In the genomic region with DNA sequence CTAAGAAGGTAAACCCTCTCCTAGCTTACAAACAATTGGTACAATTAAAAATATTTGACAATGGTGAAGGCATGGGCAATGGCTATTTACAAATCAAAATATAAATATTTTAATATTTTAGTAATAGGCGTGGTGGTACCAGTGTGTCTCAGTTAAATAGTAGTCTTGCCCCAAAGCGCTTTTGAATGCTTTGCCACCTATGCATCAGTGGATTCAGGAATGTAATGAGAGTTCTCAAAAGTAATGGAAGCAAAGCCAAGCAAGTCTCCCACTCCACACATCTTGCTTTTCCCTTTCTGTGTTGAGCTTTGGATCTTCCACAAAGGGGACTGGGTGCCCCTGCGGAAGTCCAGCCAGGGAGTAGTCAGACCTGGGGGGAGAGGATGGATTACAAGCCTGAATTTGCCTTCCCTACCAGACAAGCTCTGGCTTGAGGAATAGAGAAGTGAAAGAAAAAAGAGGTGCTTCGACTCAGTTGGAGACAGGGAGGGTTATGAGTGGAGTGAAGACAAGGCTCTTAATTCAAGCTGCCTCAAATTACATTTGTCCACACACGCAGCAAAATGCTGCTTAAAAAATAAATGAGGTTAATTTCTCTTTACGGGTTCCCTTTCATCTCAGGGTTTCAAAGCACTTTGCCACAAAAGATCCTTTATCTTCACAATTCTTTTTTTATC, we compare ENCODE assay signal across 9 cellular contexts. TPM values are rescaled to one million over a fixed set of nuclear protein-coding genes. Genes with fewer than 3 reads are reported as not detected.
DNase-seq lines count a peak whose midpoint lies in the region; ATAC-seq and TF ChIP-seq lines count a peak whose summit lies in the region.
"Had no signal": no experiment of that assay in that cellular context is flagged by ENCODE, and none has a peak within 500 bp of the region (broad histone marks: within the 10 kb centered on the region; RNA-seq: fewer than 3 reads in every experiment).

No MANE protein-coding gene starts in this region.

- no peak for ATAC-seq in psoas muscle

- no peaks in the 10 kb centered on the region for H3K9me3 ChIP-seq in OCI-LY7 (ENCODE audit: low read length)
- H3K9me3 ChIP-seq in psoas muscle: no peaks in the 10 kb centered on the region

- CTCF ChIA-PET in OCI-LY7 (lab: Charles Lee; ENCODE audit: unreplicated experiment): no interaction called here
- CTCF ChIA-PET in HEK293T (lab: Yijun Ruan, JAX): no interaction called here

- no peaks in the 10 kb centered on the region for H3K9me2 ChIP-seq in OCI-LY7 (ENCODE audit: insufficient read depth, low read length)

- WGBS in psoas muscle, 3 donors: 70 to 72% (median 71%) methylated on average over 6 of the region's 6 CpGs

- TF ChIP-seq CTCF in OCI-LY7 (conservative IDR thresholded peaks at IDR 0.05; ENCODE audit: low read length) (no peak), psoas muscle (IDR thresholded peaks at IDR 0.05) (no peak)

- no peaks in the 10 kb centered on the region for H3K79me2 ChIP-seq in OCI-LY7 (ENCODE audit: insufficient read depth, low read depth, low read length)

- no peak overlapping the region for H3K4me3 ChIP-seq in OCI-LY7 (ENCODE audit: low read depth, low read length, poor library complexity, severe bottlenecking)
- no peak overlapping the region for H3K4me3 ChIP-seq in psoas muscle

- no peaks in the 10 kb centered on the region for H4K20me1 ChIP-seq in OCI-LY7 (ENCODE audit: insufficient read depth, low read length)

- no TSS peak for BruUV-seq in OCI-LY7 (replicated peaks; lab: Mats Ljungman, UMichigan)

- no peaks in the 10 kb centered on the region for H3K27me3 ChIP-seq in psoas muscle (ENCODE audit: insufficient read depth in 3 of 3, low read length in 2 of 3)

- no peak overlapping the region for H2AFZ ChIP-seq in OCI-LY7 (ENCODE audit: low read length)

- H3K4me1 ChIP-seq in OCI-LY7 (ENCODE audit: insufficient read depth, low read length, poor library complexity, severe bottlenecking) (peaks cover 16% of the 10 kb centered on the region), psoas muscle (peaks cover 12% of the 10 kb centered on the region)

- H3K27ac ChIP-seq in OCI-LY7 (ENCODE audit: low read depth, low read length, poor library complexity, severe bottlenecking) (no peak overlapping the region), epithelial cell of prostate (peak overlapping the region; percentile 98), psoas muscle (peak overlapping the region; percentile 54)

- intact Hi-C loops in OCI-LY7 (cut with micrococcal nuclease; ENCODE audit: unreplicated experiment): no loop called here
- intact Hi-C loops in psoas muscle (cut with DNase I): no loop called here

- no peak overlapping the region for H3K4me2 ChIP-seq in OCI-LY7 (ENCODE audit: low read length)

- POLR2A ChIA-PET in OCI-LY7 (lab: Charles Lee): interaction anchor here (1.3 kb wide), 1 partner anchor 9 kb away, joined by 3 read pairs; no protein-coding TSS in a partner anchor
- POLR2A ChIA-PET in HEK293T (lab: Yijun Ruan, JAX): interaction anchor here (0.7 to 1.0 kb wide), 2 partner anchors 49 to 99 kb away, joined by 3 read pairs; partner anchors contain the start of gene SLC4A7

- no peaks in the 10 kb centered on the region for H3K36me3 ChIP-seq in OCI-LY7 (ENCODE audit: insufficient read depth, low read length)
- no peaks in the 10 kb centered on the region for H3K36me3 ChIP-seq in psoas muscle (ENCODE audit: insufficient read depth in 1 of 2, low read depth in 1 of 2)

- peak; percentile 21 for DNase-seq in EL
- DNase-seq in OCI-LY7 (ENCODE audit: low spot score): peak; percentile 3
- DNase-seq in epithelial cell of prostate (ENCODE audit: low read depth, low spot score): no peak
- no peak for DNase-seq in psoas muscle
- DNase-seq in UCSD-AML1 (lab: John Stamatoyannopoulos, UW; ENCODE audit: unreplicated experiment): no peak
- DNase-seq in NCI-H446 treated with DMSO at 0.1 percent for 48 hours (lab: John Stamatoyannopoulos, UW): no peak
- no peak for DNase-seq in NCI-H2081 (lab: John Stamatoyannopoulos, UW)
- no peak for DNase-seq in HEK293T (ENCODE audit: extremely low spot score)
- DNase-seq: NCI-H1105 treated with DMSO at 0.1 percent for 48 hours had no signal

TF ChIP-seq in HEK293T, 16 proteins besides CTCF, POLR2A, EP300 and RAD21:
- TF ChIP-seq SP1 (IDR thresholded peaks at IDR 0.05) (no peak), PKNOX1 (IDR thresholded peaks at IDR 0.05) (no peak), FOXK2 (IDR thresholded peaks at IDR 0.05) (no peak), CTBP1 (IDR thresholded peaks at IDR 0.05; ENCODE audit: borderline replicate concordance) (no peak), ZNF384 (IDR thresholded peaks at IDR 0.05) (no peak), ELF4 (IDR thresholded peaks at IDR 0.05) (no peak), HDGF (IDR thresholded peaks at IDR 0.05; ENCODE audit: borderline replicate concordance) (no peak), FOXM1 (IDR thresholded peaks at IDR 0.05; ENCODE audit: borderline replicate concordance) (no peak), L3MBTL2 (conservative IDR thresholded peaks at IDR 0.05) (no peak), TARDBP (IDR thresholded peaks at IDR 0.05) (no peak), BHLHE40 (IDR thresholded peaks at IDR 0.05; ENCODE audit: borderline replicate concordance) (no peak), ARNT (IDR thresholded peaks at IDR 0.05) (no peak), LEF1 (IDR thresholded peaks at IDR 0.05; ENCODE audit: borderline replicate concordance) (no peak), NFRKB (IDR thresholded peaks at IDR 0.05) (no peak), SUZ12 (IDR thresholded peaks at IDR 0.05) (no peak)

RNA-seq across cellular contexts. Expression of gene SLC4A7, which starts 48.9 kb away (rescaled TPM):
- total RNA-seq in OCI-LY7 (2014; rRNA removed; shearing (Covaris generic)): 25.9 and 27.2 TPM in 2 replicates
- total RNA-seq in OCI-LY7 (2022) (31.9 and 35.6 TPM in 2 replicates), psoas muscle (10 to 100 TPM; 13.3 to 26.6 (median 16.8) TPM)
- polyA plus RNA-seq in psoas muscle: 1 to 10 TPM; 1.4 to 3.1 (median 1.9) TPM

Comparison
In these comparisons a context has a peak if more than half of its experiments do, and no peak if none do; other contexts are left out.
1. DNase-seq: peak in EL (single experiment) and OCI-LY7 (single experiment); none in epithelial cell of prostate (single experiment), psoas muscle (0 of 2), UCSD-AML1 (single experiment), NCI-H446 treated with DMSO at 0.1 percent for 48 hours (single experiment), NCI-H2081 (0 of 2) and HEK293T (single experiment).